1 cellular context compared by ENCODE assay signal in genomic region chr11:106222626-106223025, GRCh38.
TF ChIP-seq lines count a peak whose summit lies in the region.

No MANE protein-coding gene starts in this region.

TF ChIP-seq in GM23338, 12 proteins besides CTCF, POLR2A, EP300 and RAD21:
- no peak for TF ChIP-seq ZNF462 (CRISPR knock-in tag; IDR thresholded peaks at IDR 0.05)
- TF ChIP-seq STAT1 (IDR thresholded peaks at IDR 0.05; ENCODE audit: unreplicated experiment) = no peak
- no peak for TF ChIP-seq EZH2 (IDR thresholded peaks at IDR 0.05; ENCODE audit: low read depth, unreplicated experiment)
- TF ChIP-seq REST (IDR thresholded peaks at IDR 0.05; ENCODE audit: unreplicated experiment) = no peak
- no peak for TF ChIP-seq EZH2phosphoT487 (IDR thresholded peaks at IDR 0.05; ENCODE audit: unreplicated experiment)
- TF ChIP-seq NANOG (IDR thresholded peaks at IDR 0.05; ENCODE audit: borderline replicate concordance) = no peak
- no peak for TF ChIP-seq JUNB (IDR thresholded peaks at IDR 0.05; ENCODE audit: unreplicated experiment)
- no peak for TF ChIP-seq POLR2AphosphoS5 (IDR thresholded peaks at IDR 0.05; ENCODE audit: low read depth)
- no peak for TF ChIP-seq CREB1 (CRISPR knock-in tag; IDR thresholded peaks at IDR 0.05; ENCODE audit: low read depth)
- TF ChIP-seq ZNF114 (CRISPR knock-in tag; IDR thresholded peaks at IDR 0.05) = no peak
- no peak for TF ChIP-seq ETS1 (IDR thresholded peaks at IDR 0.05)
- no peak for TF ChIP-seq ZNF331 (CRISPR knock-in tag; IDR thresholded peaks at IDR 0.05; ENCODE audit: low read depth)
